In the genomic region with DNA sequence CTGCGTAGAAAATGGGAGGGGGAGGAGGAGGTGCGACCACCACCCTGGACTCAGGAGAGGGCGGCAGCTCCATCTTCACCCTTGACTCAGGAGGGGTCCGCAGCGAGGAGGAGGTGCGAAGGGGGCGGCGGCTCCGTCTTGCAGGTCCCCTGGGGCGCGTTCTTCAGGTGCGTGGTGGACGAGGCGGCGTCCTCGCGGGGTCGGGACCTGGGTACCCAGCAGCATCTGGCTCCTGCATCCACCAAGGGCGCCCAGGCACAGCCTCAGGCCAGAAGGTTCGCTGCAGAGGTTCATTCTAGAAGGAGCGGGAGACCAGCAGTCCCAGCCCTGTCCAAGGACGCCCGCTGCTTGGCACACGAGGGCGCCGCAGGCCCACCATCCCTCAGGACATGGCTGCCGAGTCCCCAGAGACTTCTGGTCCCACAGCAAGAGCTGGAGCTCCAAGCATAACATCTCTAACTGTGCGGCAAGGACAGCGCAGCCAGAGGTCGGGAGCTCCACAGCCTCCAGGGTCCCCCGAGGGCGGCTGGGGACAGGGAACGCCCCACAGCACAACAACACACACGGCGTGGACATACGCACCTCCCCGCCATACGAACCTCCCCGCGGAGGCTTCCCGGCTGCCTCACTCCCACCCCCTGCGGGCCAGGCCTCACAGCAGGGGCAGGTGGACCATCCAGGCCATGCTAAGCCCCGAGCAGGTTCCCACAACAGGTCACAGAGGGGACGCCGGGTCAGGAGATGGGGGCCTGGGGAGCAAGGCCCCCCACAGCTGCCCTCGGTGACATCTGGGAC, we compare ENCODE assay signal across 1 cellular context.
TF ChIP-seq lines count a peak whose summit lies in the region.

No MANE protein-coding gene starts in this region.

TF ChIP-seq in GM23338, 12 proteins besides CTCF, POLR2A, EP300 and RAD21:
- TF ChIP-seq ZNF114 (CRISPR knock-in tag; IDR thresholded peaks at IDR 0.05) (no peak), POLR2AphosphoS5 (IDR thresholded peaks at IDR 0.05; ENCODE audit: low read depth) (no peak), EZH2 (IDR thresholded peaks at IDR 0.05; ENCODE audit: low read depth, unreplicated experiment) (no peak), CREB1 (CRISPR knock-in tag; IDR thresholded peaks at IDR 0.05; ENCODE audit: low read depth) (no peak), EZH2phosphoT487 (IDR thresholded peaks at IDR 0.05; ENCODE audit: unreplicated experiment) (no peak), JUNB (IDR thresholded peaks at IDR 0.05; ENCODE audit: unreplicated experiment) (no peak), STAT1 (IDR thresholded peaks at IDR 0.05; ENCODE audit: unreplicated experiment) (no peak), ZNF331 (CRISPR knock-in tag; IDR thresholded peaks at IDR 0.05; ENCODE audit: low read depth) (no peak), NANOG (IDR thresholded peaks at IDR 0.05; ENCODE audit: borderline replicate concordance) (no peak), ZNF462 (CRISPR knock-in tag; IDR thresholded peaks at IDR 0.05) (no peak)
- TF ChIP-seq, protein P1, sequence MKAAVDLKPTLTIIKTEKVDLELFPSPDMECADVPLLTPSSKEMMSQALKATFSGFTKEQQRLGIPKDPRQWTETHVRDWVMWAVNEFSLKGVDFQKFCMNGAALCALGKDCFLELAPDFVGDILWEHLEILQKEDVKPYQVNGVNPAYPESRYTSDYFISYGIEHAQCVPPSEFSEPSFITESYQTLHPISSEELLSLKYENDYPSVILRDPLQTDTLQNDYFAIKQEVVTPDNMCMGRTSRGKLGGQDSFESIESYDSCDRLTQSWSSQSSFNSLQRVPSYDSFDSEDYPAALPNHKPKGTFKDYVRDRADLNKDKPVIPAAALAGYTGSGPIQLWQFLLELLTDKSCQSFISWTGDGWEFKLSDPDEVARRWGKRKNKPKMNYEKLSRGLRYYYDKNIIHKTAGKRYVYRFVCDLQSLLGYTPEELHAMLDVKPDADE (IDR thresholded peaks at IDR 0.05), result no peak
- TF ChIP-seq, protein P2, sequence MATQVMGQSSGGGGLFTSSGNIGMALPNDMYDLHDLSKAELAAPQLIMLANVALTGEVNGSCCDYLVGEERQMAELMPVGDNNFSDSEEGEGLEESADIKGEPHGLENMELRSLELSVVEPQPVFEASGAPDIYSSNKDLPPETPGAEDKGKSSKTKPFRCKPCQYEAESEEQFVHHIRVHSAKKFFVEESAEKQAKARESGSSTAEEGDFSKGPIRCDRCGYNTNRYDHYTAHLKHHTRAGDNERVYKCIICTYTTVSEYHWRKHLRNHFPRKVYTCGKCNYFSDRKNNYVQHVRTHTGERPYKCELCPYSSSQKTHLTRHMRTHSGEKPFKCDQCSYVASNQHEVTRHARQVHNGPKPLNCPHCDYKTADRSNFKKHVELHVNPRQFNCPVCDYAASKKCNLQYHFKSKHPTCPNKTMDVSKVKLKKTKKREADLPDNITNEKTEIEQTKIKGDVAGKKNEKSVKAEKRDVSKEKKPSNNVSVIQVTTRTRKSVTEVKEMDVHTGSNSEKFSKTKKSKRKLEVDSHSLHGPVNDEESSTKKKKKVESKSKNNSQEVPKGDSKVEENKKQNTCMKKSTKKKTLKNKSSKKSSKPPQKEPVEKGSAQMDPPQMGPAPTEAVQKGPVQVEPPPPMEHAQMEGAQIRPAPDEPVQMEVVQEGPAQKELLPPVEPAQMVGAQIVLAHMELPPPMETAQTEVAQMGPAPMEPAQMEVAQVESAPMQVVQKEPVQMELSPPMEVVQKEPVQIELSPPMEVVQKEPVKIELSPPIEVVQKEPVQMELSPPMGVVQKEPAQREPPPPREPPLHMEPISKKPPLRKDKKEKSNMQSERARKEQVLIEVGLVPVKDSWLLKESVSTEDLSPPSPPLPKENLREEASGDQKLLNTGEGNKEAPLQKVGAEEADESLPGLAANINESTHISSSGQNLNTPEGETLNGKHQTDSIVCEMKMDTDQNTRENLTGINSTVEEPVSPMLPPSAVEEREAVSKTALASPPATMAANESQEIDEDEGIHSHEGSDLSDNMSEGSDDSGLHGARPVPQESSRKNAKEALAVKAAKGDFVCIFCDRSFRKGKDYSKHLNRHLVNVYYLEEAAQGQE (IDR thresholded peaks at IDR 0.05; ENCODE audit: unreplicated experiment), result no peak
